Comparison of ENCODE assay signal across 21 cellular contexts in the genomic region with DNA sequence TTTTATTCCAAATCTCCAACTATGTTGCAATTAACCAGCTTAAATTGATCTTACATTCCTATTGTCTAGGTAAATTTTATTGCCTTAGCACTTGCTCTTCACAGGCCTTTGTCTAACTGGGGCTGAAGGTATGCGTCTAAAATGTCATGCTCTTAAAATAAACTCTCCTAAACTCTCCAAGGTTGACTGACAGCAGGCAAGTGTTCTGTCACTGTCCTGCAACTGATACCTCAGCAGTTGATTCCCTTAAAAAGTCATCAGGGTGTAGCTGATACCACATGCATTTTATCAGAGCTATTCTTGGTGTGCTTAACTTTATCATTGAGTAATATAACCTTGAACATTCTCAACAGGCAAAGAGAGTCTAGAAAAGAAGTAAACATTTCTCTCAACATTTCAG.
"Had no signal": no experiment of that assay in that cellular context is flagged by ENCODE, and none has a peak within 500 bp of the region (broad histone marks: within the 10 kb centered on the region; RNA-seq: fewer than 3 reads in every experiment).

No MANE protein-coding gene starts in this region.

- ATAC-seq: activated CD4-positive, alpha-beta T cell treated with anti-CD3 and anti-CD28 coated beads for 36 hours; lower lobe of right lung; natural killer cell treated with Interleukin-12 subunit alpha and Interleukin-12 subunit beta and Interleukin-15 and Interleukin-18, amount 100 ng/mL, for 72 hours; stimulated activated naive CD8-positive, alpha-beta T cell treated with anti-CD3 and anti-CD28 coated beads, Interleukin-15, Interleukin-2, amounts not matched to agents 100 U/mL and 50 U/mL, for 24 hours had no signal

- H3K9me3 Mint-ChIP-seq: activated CD4-positive, alpha-beta memory T cell treated with anti-CD3 and anti-CD28 coated beads for 36 hours; activated naive CD8-positive, alpha-beta T cell treated with anti-CD3 and anti-CD28 coated beads for 36 hours; endodermal cell; natural killer cell treated with Interleukin-12 subunit alpha and Interleukin-12 subunit beta and Interleukin-15 and Interleukin-18, amount 100 ng/mL, for 72 hours; T-helper 2 cell treated with Interferon-gamma antibody and Interleukin-4, amounts not matched to agents 5 μg/mL and 100 μg/mL, for 36 hours had no signal

- H3K27ac ChIP-seq: epithelial cell of prostate, lower lobe of right lung, parathyroid adenoma, tibial artery had no signal

- H3K27ac Mint-ChIP-seq: activated CD4-positive, alpha-beta memory T cell treated with anti-CD3 and anti-CD28 coated beads for 36 hours; activated CD4-positive, alpha-beta T cell treated with anti-CD3 and anti-CD28 coated beads for 36 hours; activated naive CD8-positive, alpha-beta T cell treated with anti-CD3 and anti-CD28 coated beads for 36 hours; endodermal cell; natural killer cell treated with Interleukin-12 subunit alpha and Interleukin-12 subunit beta and Interleukin-15 and Interleukin-18, amount 100 ng/mL, for 72 hours; T-helper 2 cell treated with Interferon-gamma antibody and Interleukin-4, amounts not matched to agents 5 μg/mL and 100 μg/mL, for 36 hours had no signal

- H3K27me3 Mint-ChIP-seq: activated CD4-positive, alpha-beta memory T cell treated with anti-CD3 and anti-CD28 coated beads for 36 hours; activated CD4-positive, alpha-beta T cell treated with anti-CD3 and anti-CD28 coated beads for 36 hours; activated naive CD8-positive, alpha-beta T cell treated with anti-CD3 and anti-CD28 coated beads for 36 hours; natural killer cell treated with Interleukin-12 subunit alpha and Interleukin-12 subunit beta and Interleukin-15 and Interleukin-18, amount 100 ng/mL, for 72 hours had no signal

- H2AFZ ChIP-seq: parathyroid adenoma had no signal

- H3K4me3 ChIP-seq: lower lobe of right lung, tibial artery had no signal

- H3K4me1 ChIP-seq: lower lobe of right lung, parathyroid adenoma had no signal

- H3K27me3 ChIP-seq: tibial artery had no signal

- H3K36me3 Mint-ChIP-seq: activated CD4-positive, alpha-beta memory T cell treated with anti-CD3 and anti-CD28 coated beads for 36 hours; activated naive CD8-positive, alpha-beta T cell treated with anti-CD3 and anti-CD28 coated beads for 36 hours; natural killer cell treated with Interleukin-12 subunit alpha and Interleukin-12 subunit beta and Interleukin-15 and Interleukin-18, amount 100 ng/mL, for 72 hours had no signal

- H3K9ac ChIP-seq: parathyroid adenoma had no signal

- H3K4me1 Mint-ChIP-seq: activated CD4-positive, alpha-beta T cell treated with anti-CD3 and anti-CD28 coated beads for 36 hours had no signal

- H3K79me2 ChIP-seq: parathyroid adenoma had no signal

- DNase-seq: activated CD4-positive, alpha-beta memory T cell treated with anti-CD3 and anti-CD28 coated beads for 36 hours; activated CD4-positive, alpha-beta T cell treated with anti-CD3 and anti-CD28 coated beads for 36 hours; activated naive CD4-positive, alpha-beta T cell; activated naive CD8-positive, alpha-beta T cell treated with anti-CD3 and anti-CD28 coated beads for 36 hours; activated T-cell treated with anti-CD3 and anti-CD28 coated beads for 4 hours; amniotic stem cell; endodermal cell; foreskin fibroblast; glutamatergic neuron; lower lobe of right lung; stimulated activated CD4-positive, alpha-beta T cell treated with anti-CD3 and anti-CD28 coated beads, Interleukin-2, amount 100 ng/mL, for 24 hours; stimulated activated naive CD8-positive, alpha-beta T cell treated with anti-CD3 and anti-CD28 coated beads, Interleukin-15, Interleukin-2, amounts not matched to agents 100 U/mL and 50 U/mL, for 24 hours; substantia nigra; tibial artery had no signal

- FAIRE-seq: colon, TTC549, urothelium cell line had no signal

- H3K9me3 ChIP-seq: lower lobe of right lung, tibial artery had no signal

- H3K4me3 Mint-ChIP-seq: activated CD4-positive, alpha-beta memory T cell treated with anti-CD3 and anti-CD28 coated beads for 36 hours; activated CD4-positive, alpha-beta T cell treated with anti-CD3 and anti-CD28 coated beads for 36 hours; activated naive CD8-positive, alpha-beta T cell treated with anti-CD3 and anti-CD28 coated beads for 36 hours; endodermal cell; natural killer cell treated with Interleukin-12 subunit alpha and Interleukin-12 subunit beta and Interleukin-15 and Interleukin-18, amount 100 ng/mL, for 72 hours; T-helper 2 cell treated with Interferon-gamma antibody and Interleukin-4, amounts not matched to agents 5 μg/mL and 100 μg/mL, for 36 hours had no signal

- H3K36me3 ChIP-seq: lower lobe of right lung, tibial artery had no signal
